In the genomic region with DNA sequence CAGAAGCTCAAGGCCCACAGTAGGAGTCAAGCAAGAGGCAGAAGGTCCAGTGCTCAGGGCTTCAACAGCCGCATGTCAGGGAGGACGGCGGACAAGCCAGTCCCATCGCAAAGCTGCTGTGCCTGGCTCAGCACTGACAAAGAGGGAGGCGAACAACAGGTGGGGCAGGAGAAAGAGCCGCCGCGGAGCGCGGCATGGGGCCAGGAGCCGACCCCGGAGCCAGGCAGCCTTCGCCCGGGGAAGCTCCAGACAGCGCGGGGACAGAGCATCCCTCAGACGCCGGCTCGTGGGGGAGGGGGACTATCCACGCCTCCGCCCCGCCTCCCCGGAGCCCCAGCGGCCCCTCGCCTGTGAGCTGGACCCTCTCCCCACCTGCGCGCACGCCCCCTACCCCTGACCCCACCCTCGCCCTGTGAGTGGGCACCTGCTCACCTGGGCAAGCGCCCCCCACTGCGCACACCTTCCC, we compare ENCODE assay signal across 8 cellular contexts. TPM values are rescaled to one million over a fixed set of nuclear protein-coding genes. Genes with fewer than 3 reads are reported as not detected.
DNase-seq lines count a peak whose midpoint lies in the region; ATAC-seq, FAIRE-seq and TF ChIP-seq lines count a peak whose summit lies in the region.

No MANE protein-coding gene starts in this region.

- peak overlapping the region; percentile 73 for H2AFZ ChIP-seq in keratinocyte (ENCODE audit: control insufficient read depth, low read length)

- peaks cover 7 to 19% (median 15%) of the 10 kb centered on the region in 7 donors for H3K9me3 Mint-ChIP-seq in CD14-positive monocyte
- peaks cover 5 to 14% (median 11%) of the 10 kb centered on the region in 5 experiments for H3K9me3 Mint-ChIP-seq in brain

- H3K4me1 ChIP-seq in keratinocyte (ENCODE audit: control insufficient read depth, extremely low read depth, insufficient read depth, low read length): peaks cover 46% of the 10 kb centered on the region

- peak overlapping the region; percentile 91 to 98 (median 92) for H3K4me3 ChIP-seq in keratinocyte (ENCODE audit: control insufficient read depth in 2 of 3, extremely low read depth in 1 of 3, insufficient read depth in 2 of 3, low read depth in 1 of 3, low read length in 3 of 3)

- TF ChIP-seq CTCF in CD14-positive monocyte (IDR thresholded peaks at IDR 0.05) (no peak), brain (conservative IDR thresholded peaks at IDR 0.05) (no peak), keratinocyte (optimal IDR thresholded peaks at IDR 0.05 in 1 of 3, IDR thresholded peaks at IDR 0.05 in 1 of 3, conservative IDR thresholded peaks at IDR 0.05 in 1 of 3; ENCODE audit: extremely low read depth in 1 of 3, insufficient read depth in 2 of 3, low read length in 3 of 3) (no peak)

- H3K27me3 ChIP-seq in keratinocyte (ENCODE audit: control insufficient read depth, extremely low read depth, insufficient read depth, low read length): no peaks in the 10 kb centered on the region

- H3K27ac Mint-ChIP-seq in CD14-positive monocyte: peak overlapping the region; percentile 75 to 91 (median 84)
- peak overlapping the region; percentile 84 to 93 (median 87) for H3K27ac Mint-ChIP-seq in brain

- no peak for FAIRE-seq in keratinocyte (lab: Jason Lieb, UNC)

- H3K9me3 ChIP-seq in keratinocyte (ENCODE audit: control insufficient read depth, low read depth, low read length): no peaks in the 10 kb centered on the region

- ATAC-seq in HG02642 (IDR thresholded peaks at IDR 0.05; ENCODE audit: poor library complexity, unreplicated experiment) (peak; percentile 23), SK-N-SH treated with all-trans-retinoic acid at 6 μM for 48 hours (peak; percentile 40), HG03139 (IDR thresholded peaks at IDR 0.05; ENCODE audit: unreplicated experiment) (no peak)

- H3K36me3 Mint-ChIP-seq in CD14-positive monocyte: peaks cover 9 to 14% of the 10 kb centered on the region in 2 donors
- peaks cover 48% of the 10 kb centered on the region for H3K36me3 Mint-ChIP-seq in brain

- DNase-seq in CD14-positive monocyte (ENCODE audit: low spot score) (no peak), keratinocyte (ENCODE audit: low read depth, low spot score) (no peak), NCI-H1436 treated with DMSO at 0.1 percent for 48 hours (lab: John Stamatoyannopoulos, UW) (no peak)
- peak; percentile 48 to 53 for DNase-seq in stimulated activated CD4-positive, alpha-beta T cell treated with anti-CD3 and anti-CD28 coated beads, Interleukin-2, amount 100 ng/mL, for 24 hours

- peaks cover 0 to 3% (median 0%) of the 10 kb centered on the region in 3 donors for H3K27me3 Mint-ChIP-seq in CD14-positive monocyte (ENCODE audit: low read depth in 3 of 3)
- no peaks in the 10 kb centered on the region for H3K27me3 Mint-ChIP-seq in brain

- H3K4me1 Mint-ChIP-seq in CD14-positive monocyte: peaks cover 40% of the 10 kb centered on the region
- H3K4me1 Mint-ChIP-seq in brain: peaks cover 65% of the 10 kb centered on the region

- peak overlapping the region; percentile 59 for H3K27ac ChIP-seq in keratinocyte (ENCODE audit: control insufficient read depth, insufficient read depth, low read length)

- peak overlapping the region; percentile 89 for H3K9ac ChIP-seq in keratinocyte (ENCODE audit: control insufficient read depth, extremely low read depth, insufficient read depth, low read length)

- H3K79me2 ChIP-seq in keratinocyte (ENCODE audit: control insufficient read depth, insufficient read depth, low read length): peaks cover 46% of the 10 kb centered on the region

- intact Hi-C loops in CD14-positive monocyte (cut with micrococcal nuclease): no loop called here

- H3K4me2 ChIP-seq in keratinocyte (ENCODE audit: control insufficient read depth, extremely low read depth, insufficient read depth, low read depth, low read length): peak overlapping the region; percentile 95

- dilution Hi-C loops in keratinocyte (cut with MboI; ENCODE audit: extremely low pct_ligation_motif_present, low sequenced_read_pairs): no loop called here

- H3K9me1 ChIP-seq in keratinocyte (ENCODE audit: control insufficient read depth, extremely low read depth, insufficient read depth, low read length): peaks cover 4% of the 10 kb centered on the region

- H3K4me3 Mint-ChIP-seq in CD14-positive monocyte (peak overlapping the region; percentile 90 to 93), brain (peak overlapping the region; percentile 90 to 96 (median 94))

- H4K20me1 ChIP-seq in keratinocyte (ENCODE audit: control insufficient read depth, extremely low read depth, insufficient read depth, low read length): peaks cover 11% of the 10 kb centered on the region

- peaks cover 27 to 37% of the 10 kb centered on the region in 2 experiments for H3K36me3 ChIP-seq in keratinocyte (ENCODE audit: control insufficient read depth in 2 of 2, extremely low read depth in 1 of 2, insufficient read depth in 2 of 2, low read length in 2 of 2)

TF ChIP-seq in SK-N-SH treated with all-trans-retinoic acid at 6 μM for 48 hours, 23 proteins besides CTCF, POLR2A, EP300 and RAD21 (continues in another document):
- TF ChIP-seq, protein P1, sequence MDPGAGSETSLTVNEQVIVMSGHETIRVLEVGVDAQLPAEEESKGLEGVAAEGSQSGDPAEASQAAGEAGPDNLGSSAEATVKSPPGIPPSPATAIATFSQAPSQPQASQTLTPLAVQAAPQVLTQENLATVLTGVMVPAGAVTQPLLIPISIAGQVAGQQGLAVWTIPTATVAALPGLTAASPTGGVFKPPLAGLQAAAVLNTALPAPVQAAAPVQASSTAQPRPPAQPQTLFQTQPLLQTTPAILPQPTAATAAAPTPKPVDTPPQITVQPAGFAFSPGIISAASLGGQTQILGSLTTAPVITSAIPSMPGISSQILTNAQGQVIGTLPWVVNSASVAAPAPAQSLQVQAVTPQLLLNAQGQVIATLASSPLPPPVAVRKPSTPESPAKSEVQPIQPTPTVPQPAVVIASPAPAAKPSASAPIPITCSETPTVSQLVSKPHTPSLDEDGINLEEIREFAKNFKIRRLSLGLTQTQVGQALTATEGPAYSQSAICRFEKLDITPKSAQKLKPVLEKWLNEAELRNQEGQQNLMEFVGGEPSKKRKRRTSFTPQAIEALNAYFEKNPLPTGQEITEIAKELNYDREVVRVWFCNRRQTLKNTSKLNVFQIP (CRISPR knock-in tag; IDR thresholded peaks at IDR 0.05; ENCODE audit: borderline replicate concordance, low read depth): no peak
- TF ChIP-seq ARNTL (CRISPR knock-in tag; IDR thresholded peaks at IDR 0.05; ENCODE audit: borderline replicate concordance, low read depth) (no peak), OSR1 (CRISPR knock-in tag; IDR thresholded peaks at IDR 0.05) (no peak), TOX (CRISPR knock-in tag; IDR thresholded peaks at IDR 0.05; ENCODE audit: borderline replicate concordance) (no peak), CSDC2 (CRISPR knock-in tag; IDR thresholded peaks at IDR 0.05) (no peak), PATZ1 (CRISPR knock-in tag; IDR thresholded peaks at IDR 0.05; ENCODE audit: borderline replicate concordance) (no peak), ZNF70 (CRISPR knock-in tag; IDR thresholded peaks at IDR 0.05) (no peak), PPARA (CRISPR knock-in tag; IDR thresholded peaks at IDR 0.05; ENCODE audit: borderline replicate concordance) (no peak), ZFP30 (CRISPR knock-in tag; IDR thresholded peaks at IDR 0.05) (no peak)

RNA-seq across cellular contexts. Expression of gene DHCR7, which starts 0.4 kb away (rescaled TPM):
- 1 to 10 TPM; 2.2 to 3.9 TPM for polyA plus RNA-seq in CD14-positive monocyte
- 108 TPM for polyA plus RNA-seq in brain (ENCODE audit: insufficient read depth, low read depth, low replicate concordance)
- polyA plus RNA-seq in keratinocyte: 128 to 157 TPM (median 143 TPM) in 3 replicates
- polyA plus RNA-seq in keratinocyte (2011; ENCODE audit: low read depth): 28.1 TPM
- polyA plus RNA-seq in keratinocyte (2011; cell fraction: cytosol; rRNA removed): 73.9 and 86.2 TPM in 2 replicates
- polyA plus RNA-seq in keratinocyte (2011; cell fraction: nucleus; rRNA removed): 170 and 178 TPM in 2 replicates
- polyA plus RNA-seq in keratinocyte (2012; ENCODE audit: low replicate concordance): 68.2 and 194 TPM in 2 replicates
- polyA minus RNA-seq in keratinocyte: 153 to 420 TPM (median 173 TPM) in 3 replicates
- 193 TPM for polyA minus RNA-seq in keratinocyte (2011; cell fraction: cytosol; rRNA and poly(A)+ RNA removed)
- polyA minus RNA-seq in keratinocyte (2011; cell fraction: nucleus; rRNA and poly(A)+ RNA removed): 247 and 301 TPM in 2 replicates

RNA-seq across cellular contexts. Expression of gene NADSYN1, which starts 5.2 kb away (rescaled TPM):
- polyA plus RNA-seq in CD14-positive monocyte (10 to 100 TPM; 44.1 to 44.8 TPM), brain (ENCODE audit: insufficient read depth, low read depth, low replicate concordance) (16.2 TPM), keratinocyte (37.5 to 82.2 TPM (median 51.5 TPM) in 3 replicates)
- 48.3 TPM for polyA plus RNA-seq in keratinocyte (2011; ENCODE audit: low read depth)
- 39.8 and 51.4 TPM in 2 replicates for polyA plus RNA-seq in keratinocyte (2011; cell fraction: cytosol; rRNA removed)
- polyA plus RNA-seq in keratinocyte (2011; cell fraction: nucleus; rRNA removed): 185 and 203 TPM in 2 replicates
- 42.8 and 82.1 TPM in 2 replicates for polyA plus RNA-seq in keratinocyte (2012; ENCODE audit: low replicate concordance)
- polyA minus RNA-seq in keratinocyte: 75.9 to 132 TPM (median 80.7 TPM) in 3 replicates
- 48.3 TPM for polyA minus RNA-seq in keratinocyte (2011; cell fraction: cytosol; rRNA and poly(A)+ RNA removed)
- 79.8 and 87.4 TPM in 2 replicates for polyA minus RNA-seq in keratinocyte (2011; cell fraction: nucleus; rRNA and poly(A)+ RNA removed)

Comparison
In these comparisons a context has a peak if more than half of its experiments do, and no peak if none do; other contexts are left out.
1. DNase-seq: peak in stimulated activated CD4-positive, alpha-beta T cell treated with anti-CD3 and anti-CD28 coated beads, Interleukin-2, amount 100 ng/mL, for 24 hours (2 of 2); none in CD14-positive monocyte (single experiment), keratinocyte (single experiment) and NCI-H1436 treated with DMSO at 0.1 percent for 48 hours (single experiment).
2. RNA of gene DHCR7, which starts 0.4 kb away (polyA plus RNA-seq): 28.1 to 194 TPM in keratinocyte and 108 TPM in brain (single experiment); 2.2 to 3.9 TPM in CD14-positive monocyte; every median in the first group is over 4 times any median in the second.